10 cellular contexts compared by ENCODE assay signal in the genomic region with DNA sequence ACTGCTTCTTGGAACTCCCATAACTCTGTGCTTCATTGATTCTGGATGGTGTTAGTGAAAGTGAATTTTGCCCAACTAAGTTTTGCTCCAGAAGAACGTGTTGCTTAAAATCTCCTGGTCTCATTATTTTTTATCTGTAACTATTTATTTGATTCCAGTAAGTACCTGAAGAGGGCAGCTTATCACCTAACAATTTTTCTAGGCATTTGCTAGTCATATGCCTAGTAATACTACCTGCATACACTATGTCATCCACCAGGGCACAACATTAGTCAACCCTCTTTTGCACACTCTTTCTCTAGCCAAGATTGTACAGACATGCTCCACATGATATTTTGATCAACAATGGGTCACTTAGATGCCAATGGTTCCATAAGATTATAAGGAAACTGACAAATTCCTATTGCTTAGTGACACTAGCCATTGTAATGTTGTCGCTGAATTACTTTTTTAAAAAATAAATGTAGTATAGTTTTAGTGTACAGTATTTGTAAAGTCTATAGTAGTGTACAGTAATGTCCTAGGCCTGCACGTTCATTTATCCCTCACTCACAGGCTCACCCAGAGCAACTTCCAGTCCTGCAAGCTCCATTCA.
DNase-seq lines count a peak whose midpoint lies in the region; ATAC-seq, FAIRE-seq and TF ChIP-seq lines count a peak whose summit lies in the region.
"Had no signal": no experiment of that assay in that cellular context is flagged by ENCODE, and none has a peak within 500 bp of the region (broad histone marks: within the 10 kb centered on the region; RNA-seq: fewer than 3 reads in every experiment).

No MANE protein-coding gene starts in this region.

- H3K4me3 ChIP-seq in H7 (ENCODE audit: insufficient read depth, low read depth, low read length): no peak overlapping the region
- H3K4me3 ChIP-seq in LNCaP clone FGC (ENCODE audit: low read depth, low read length): no peak overlapping the region
- no peak overlapping the region for H3K4me3 ChIP-seq in astrocyte of the spinal cord (ENCODE audit: low read depth, low read length)
- no peak overlapping the region for H3K4me3 ChIP-seq in small intestine (ENCODE audit: low read depth in 1 of 2, low read length in 2 of 2)
- no peak overlapping the region for H3K4me3 ChIP-seq in lower leg skin (ENCODE audit: low read depth, poor library complexity, severe bottlenecking)
- H3K4me3 ChIP-seq: lung, SJSA1 had no signal

- ATAC-seq in left ventricle myocardium superior: no peak
- no peak for ATAC-seq in GM21528 (IDR thresholded peaks at IDR 0.05; ENCODE audit: low FRiP score, unreplicated experiment)

- TF ChIP-seq POLR2A in lower leg skin (IDR thresholded peaks at IDR 0.05): no peak

- H3K9me3 ChIP-seq in small intestine (ENCODE audit: control insufficient read depth, low read depth): no peaks in the 10 kb centered on the region

- intact Hi-C loops in left ventricle myocardium superior (cut with micrococcal nuclease) (no loop called here), lower leg skin (cut with DNase I; ENCODE audit: low total_unique reads) (no loop called here)

- no peaks in the 10 kb centered on the region for H3K4me1 ChIP-seq in small intestine (ENCODE audit: control insufficient read depth in 2 of 2, insufficient read depth in 1 of 2, low read depth in 1 of 2, low read length in 1 of 2)
- H3K4me1 ChIP-seq: SJSA1 had no signal

- FAIRE-seq in small intestine (lab: Jason Lieb, UNC): no peak

- WGBS in small intestine, 3 donors: 55 to 63% (median 60%) methylated on average over 3 of the region's 3 CpGs
- WGBS in lower leg skin, 2 donors: 63 to 64% methylated on average over 3 of the region's 3 CpGs

- in situ Hi-C loops in GM13976 (cut with MboI; ENCODE audit: low sequenced_read_pairs, unreplicated experiment): no loop called here
- in situ Hi-C loops in astrocyte of the spinal cord (cut with HindIII; ENCODE audit: low sequenced_read_pairs): no loop called here

- DNase-seq in GM13976 (ENCODE audit: low spot score) (peak; percentile 22), H7 (peak; percentile 2), LNCaP clone FGC (ENCODE audit: low read depth) (peak; percentile 47), astrocyte of the spinal cord (ENCODE audit: low read depth, low spot score) (peak; percentile 25), small intestine (peak; percentile 45), left ventricle myocardium superior (no peak), lower leg skin (ENCODE audit: low spot score in 2 of 2) (no peak)

- H3K27me3 ChIP-seq in H7 (ENCODE audit: control insufficient read depth, insufficient read depth, low read length) (no peaks in the 10 kb centered on the region), small intestine (ENCODE audit: control insufficient read depth in 2 of 2, insufficient read depth in 2 of 2, low read length in 2 of 2) (no peaks in the 10 kb centered on the region)
- H3K27me3 ChIP-seq: SJSA1 had no signal

- no peaks in the 10 kb centered on the region for H3K36me3 ChIP-seq in H7 (replicated peaks; ENCODE audit: control insufficient read depth, insufficient read depth, low read length)
- H3K36me3 ChIP-seq in small intestine (ENCODE audit: control insufficient read depth in 2 of 2, insufficient read depth in 2 of 2, low read length in 2 of 2): no peaks in the 10 kb centered on the region
- H3K36me3 ChIP-seq: SJSA1 had no signal

- H3K27ac ChIP-seq in small intestine (ENCODE audit: low read depth in 1 of 2, low read length in 1 of 2): no peak overlapping the region
- H3K27ac ChIP-seq: SJSA1 had no signal

- TF ChIP-seq CTCF in GM13976 (IDR thresholded peaks at IDR 0.05; ENCODE audit: borderline replicate concordance, control extremely low read depth, extremely low read depth, insufficient read depth, missing control alignments) (no peak), LNCaP clone FGC (IDR thresholded peaks at IDR 0.05; ENCODE audit: control insufficient read depth, extremely low read depth, insufficient read depth) (peak; percentile 55), astrocyte of the spinal cord (IDR thresholded peaks at IDR 0.05; ENCODE audit: low read depth, low read length) (peak; percentile 15), lower leg skin (IDR thresholded peaks at IDR 0.05) (no peak)

Comparison
In these comparisons a context has a peak if more than half of its experiments do, and no peak if none do; other contexts are left out.
1. DNase-seq: peak in GM13976 (single experiment), H7 (single experiment), LNCaP clone FGC (single experiment), astrocyte of the spinal cord (single experiment) and small intestine (single experiment); none in left ventricle myocardium superior (single experiment) and lower leg skin (0 of 2).
2. CTCF ChIP-seq: peak in LNCaP clone FGC (single experiment) and astrocyte of the spinal cord (single experiment); none in GM13976 (single experiment) and lower leg skin (0 of 3).